2 cellular contexts compared by ENCODE assay signal in genomic region chr11:75378776-75379175, GRCh38. TPM values are rescaled to one million over a fixed set of nuclear protein-coding genes. Genes with fewer than 3 reads are reported as not detected.
"Had no signal": no experiment of that assay in that cellular context is flagged by ENCODE, and none has a peak within 500 bp of the region (broad histone marks: within the 10 kb centered on the region; RNA-seq: fewer than 3 reads in every experiment).

No MANE protein-coding gene starts in this region.

RNA-seq across cellular contexts. Expression of gene ARRB1, which starts 27.3 kb away (rescaled TPM):
- total RNA-seq: OCI-LY7 had no signal

RNA-seq across cellular contexts. Expression of gene KLHL35, which starts 54.2 kb away (rescaled TPM):
- total RNA-seq: SJCRH30 had no signal
